Comparison of ENCODE assay signal across 18 cellular contexts in genomic region chr14:64663174-64663573, GRCh38. TPM values are rescaled to one million over a fixed set of nuclear protein-coding genes. Genes with fewer than 3 reads are reported as not detected.
DNase-seq lines count a peak whose midpoint lies in the region; ATAC-seq lines count a peak whose summit lies in the region.
"Had no signal": no experiment of that assay in that cellular context is flagged by ENCODE, and none has a peak within 500 bp of the region (broad histone marks: within the 10 kb centered on the region; RNA-seq: fewer than 3 reads in every experiment).

No MANE protein-coding gene starts in this region.

- peaks cover 1 to 5% (median 1%) of the 10 kb centered on the region in 3 donors for H3K27me3 Mint-ChIP-seq in immature natural killer cell (ENCODE audit: low read depth in 3 of 3)

- no peak for ATAC-seq in GM21390 (IDR thresholded peaks at IDR 0.05; ENCODE audit: unreplicated experiment)
- ATAC-seq in left lobe of liver = no peak
- ATAC-seq: activated CD8-positive, alpha-beta T cell treated with anti-CD3 and anti-CD28 coated beads, Interleukin-2, amount 10 ng/mL, durations not matched to agents 7 days and 5 days; left lung; naive thymus-derived CD8-positive, alpha-beta T cell; stimulated activated naive CD8-positive, alpha-beta T cell treated with anti-CD3 and anti-CD28 coated beads, Interleukin-15, amount 100 ng/mL, for 72 hours had no signal

- DNase-seq in A172 (ENCODE audit: low spot score) = peak; percentile 74
- DNase-seq in LHCN-M2 (ENCODE audit: low read depth) = peak; percentile 96
- peak; percentile 41 for DNase-seq in amniotic epithelial cell (ENCODE audit: low read depth)
- peak; percentile 12 for DNase-seq in mesenteric fat pad (ENCODE audit: low spot score)
- DNase-seq in activated CD4-positive, CD25-positive, alpha-beta regulatory T cell treated with anti-CD3 and anti-CD28 coated beads, Interleukin-2, amount 50 U/mL, for 72 hours = no peak
- no peak for DNase-seq in immature natural killer cell
- DNase-seq in left lobe of liver (ENCODE audit: low spot score) = no peak
- DNase-seq: ACHN; activated CD8-positive, alpha-beta T cell treated with anti-CD3 and anti-CD28 coated beads, Interleukin-2, amount 10 ng/mL, durations not matched to agents 7 days and 5 days; CD4-positive, alpha-beta T cell; left lung; naive thymus-derived CD8-positive, alpha-beta T cell; NCI-H1436; NCI-H82; stimulated activated naive CD8-positive, alpha-beta T cell treated with anti-CD3 and anti-CD28 coated beads, Interleukin-15, amount 100 ng/mL, for 72 hours had no signal

- H3K4me1 Mint-ChIP-seq in immature natural killer cell = peaks cover 8 to 14% of the 10 kb centered on the region in 2 donors

- no peak overlapping the region for H3K4me3 Mint-ChIP-seq in immature natural killer cell
- H3K4me3 Mint-ChIP-seq: activated CD8-positive, alpha-beta T cell treated with anti-CD3 and anti-CD28 coated beads, Interleukin-2, amount 10 ng/mL, durations not matched to agents 7 days and 5 days; activated T-helper 1 cell treated with anti-CD3 and anti-CD28 coated beads, Interleukin-12 subunit alpha, Interleukin-12 subunit beta, Interleukin-2, Interleukin-4 antibody, amounts not matched to agents 30 ng/mL and 10 ng/mL and 1 ng/mL, durations not matched to agents 14 hours and 24 hours and 36 hours; CD4-positive, alpha-beta T cell; central memory CD8-positive, alpha-beta T cell; naive thymus-derived CD8-positive, alpha-beta T cell; stimulated activated naive CD8-positive, alpha-beta T cell treated with anti-CD3 and anti-CD28 coated beads, Interleukin-15, amount 100 ng/mL, for 72 hours had no signal

- peaks cover 0 to 1% (median 0%) of the 10 kb centered on the region in 6 donors for H3K9me3 Mint-ChIP-seq in immature natural killer cell
- H3K9me3 Mint-ChIP-seq: activated T-helper 1 cell treated with anti-CD3 and anti-CD28 coated beads, Interleukin-12 subunit alpha, Interleukin-12 subunit beta, Interleukin-2, Interleukin-4 antibody, amounts not matched to agents 30 ng/mL and 10 ng/mL and 1 ng/mL, durations not matched to agents 14 hours and 24 hours and 36 hours; CD4-positive, alpha-beta T cell; central memory CD8-positive, alpha-beta T cell; naive thymus-derived CD8-positive, alpha-beta T cell; stimulated activated naive CD8-positive, alpha-beta T cell treated with anti-CD3 and anti-CD28 coated beads, Interleukin-15, amount 100 ng/mL, for 72 hours had no signal

- H3K36me3 Mint-ChIP-seq in immature natural killer cell = no peaks in the 10 kb centered on the region
- H3K36me3 Mint-ChIP-seq: naive thymus-derived CD8-positive, alpha-beta T cell had no signal

- no peak overlapping the region for H3K27ac Mint-ChIP-seq in immature natural killer cell
- H3K27ac Mint-ChIP-seq: activated CD8-positive, alpha-beta T cell treated with anti-CD3 and anti-CD28 coated beads, Interleukin-2, amount 10 ng/mL, durations not matched to agents 7 days and 5 days; activated T-helper 1 cell treated with anti-CD3 and anti-CD28 coated beads, Interleukin-12 subunit alpha, Interleukin-12 subunit beta, Interleukin-2, Interleukin-4 antibody, amounts not matched to agents 30 ng/mL and 10 ng/mL and 1 ng/mL, durations not matched to agents 14 hours and 24 hours and 36 hours; CD4-positive, alpha-beta T cell; naive thymus-derived CD8-positive, alpha-beta T cell had no signal

RNA-seq across cellular contexts. Expression of gene PLEKHG3, which starts 41.0 kb away (rescaled TPM):
- total RNA-seq in A172 (2014; rRNA removed; shearing (Covaris generic)) = 11.2 and 12.3 TPM in 2 replicates
- total RNA-seq in LHCN-M2 (2014; rRNA removed) (3.5 and 6.0 TPM in 2 replicates), mesenteric fat pad (35.6 TPM), left lobe of liver (32.8 TPM)
- 5.9 TPM for polyA plus RNA-seq in LHCN-M2 (2012)
- 100 to 1,000 TPM in 1 of 3 donors, 10 to 100 TPM in 2; 36.8 to 216 (median 71.4) TPM for polyA plus RNA-seq in immature natural killer cell

Comparison
In these comparisons a context has a peak if more than half of its experiments do, and no peak if none do; other contexts are left out.
1. DNase-seq: peak in A172 (single experiment), LHCN-M2 (single experiment), amniotic epithelial cell (single experiment) and mesenteric fat pad (single experiment); none in activated CD4-positive, CD25-positive, alpha-beta regulatory T cell treated with anti-CD3 and anti-CD28 coated beads, Interleukin-2, amount 50 U/mL, for 72 hours (single experiment), immature natural killer cell (0 of 3) and left lobe of liver (single experiment).